15 cellular contexts compared by ENCODE assay signal in the genomic region with DNA sequence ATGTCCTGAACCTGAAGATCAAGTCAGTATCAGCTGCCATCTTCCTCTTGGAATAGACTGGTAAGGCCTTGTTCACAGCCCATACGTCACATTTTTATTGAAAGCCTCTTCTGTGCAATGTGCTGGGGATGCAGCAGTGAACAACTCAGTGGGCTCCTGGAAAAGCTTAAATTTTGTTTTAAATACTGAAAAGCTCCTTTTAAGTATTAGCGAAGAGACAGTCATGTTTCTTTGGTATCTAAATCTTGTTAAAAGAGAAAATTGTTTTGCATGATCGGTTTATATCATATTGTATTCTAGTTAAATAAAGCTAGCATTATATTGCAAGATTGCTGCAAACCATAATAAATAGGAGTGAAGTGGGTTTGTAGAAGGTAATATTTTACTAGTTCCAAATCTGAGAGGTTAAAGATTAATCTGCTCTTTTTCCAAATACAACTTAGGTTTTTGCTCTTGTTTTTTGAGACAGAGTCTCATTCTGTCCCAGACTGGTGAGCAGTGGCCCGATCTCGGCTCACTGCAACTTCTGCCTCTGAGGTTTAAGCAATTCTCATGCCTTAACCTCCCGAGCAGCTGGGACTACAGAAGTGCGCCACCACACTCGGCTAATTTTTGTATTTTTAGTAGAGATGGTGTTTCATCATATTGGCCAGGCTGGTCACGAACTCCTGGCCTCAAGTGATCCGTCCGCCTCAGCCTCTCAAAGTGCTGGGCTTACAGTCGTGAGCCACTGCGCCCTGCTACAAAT. TPM values are rescaled to one million over a fixed set of nuclear protein-coding genes. Genes with fewer than 3 reads are reported as not detected.
DNase-seq lines count a peak whose midpoint lies in the region; ATAC-seq and TF ChIP-seq lines count a peak whose summit lies in the region.
"Had no signal": no experiment of that assay in that cellular context is flagged by ENCODE, and none has a peak within 500 bp of the region (broad histone marks: within the 10 kb centered on the region; RNA-seq: fewer than 3 reads in every experiment).

No MANE protein-coding gene starts in this region.

- no peak overlapping the region for H3K27ac Mint-ChIP-seq in activated naive CD8-positive, alpha-beta T cell
- no peak overlapping the region for H3K27ac Mint-ChIP-seq in activated naive CD8-positive, alpha-beta T cell treated with anti-CD3 and anti-CD28 coated beads for 36 hours
- H3K27ac Mint-ChIP-seq in activated T-helper 1 cell treated with anti-CD3 and anti-CD28 coated beads, Interleukin-12 subunit alpha, Interleukin-12 subunit beta, Interleukin-2, Interleukin-4 antibody, amounts not matched to agents 30 ng/mL and 10 ng/mL and 1 ng/mL, durations not matched to agents 14 hours and 24 hours and 36 hours, result no peak overlapping the region
- no peak overlapping the region for H3K27ac Mint-ChIP-seq in mesothelial cell of epicardium
- H3K27ac Mint-ChIP-seq in H9, result no peak overlapping the region

- H3K27ac ChIP-seq in H9 (ENCODE audit: insufficient read length, low read depth, low read length), result no peak overlapping the region
- no peak overlapping the region for H3K27ac ChIP-seq in PC-3 (ENCODE audit: low read length)
- H3K27ac ChIP-seq: right atrium auricular region had no signal

- no peaks in the 10 kb centered on the region for H3K36me3 Mint-ChIP-seq in activated naive CD8-positive, alpha-beta T cell
- H3K36me3 Mint-ChIP-seq in activated naive CD8-positive, alpha-beta T cell treated with anti-CD3 and anti-CD28 coated beads for 36 hours, result no peaks in the 10 kb centered on the region
- H3K36me3 Mint-ChIP-seq in activated T-helper 1 cell treated with anti-CD3 and anti-CD28 coated beads, Interleukin-12 subunit alpha, Interleukin-12 subunit beta, Interleukin-2, Interleukin-4 antibody, amounts not matched to agents 30 ng/mL and 10 ng/mL and 1 ng/mL, durations not matched to agents 14 hours and 24 hours and 36 hours (ENCODE audit: low read depth), result no peaks in the 10 kb centered on the region
- H3K36me3 Mint-ChIP-seq in mesothelial cell of epicardium (no peaks in the 10 kb centered on the region), H9 (ENCODE audit: insufficient read depth in 1 of 3, low read depth in 3 of 3) (no peaks in the 10 kb centered on the region)

- TF ChIP-seq CTCF in mesothelial cell of epicardium (IDR thresholded peaks at IDR 0.05; ENCODE audit: unreplicated experiment), result no peak
- no peak for TF ChIP-seq CTCF in H9 (conservative IDR thresholded peaks at IDR 0.05)
- no peak for TF ChIP-seq CTCF in PC-3 (conservative IDR thresholded peaks at IDR 0.05; ENCODE audit: low read depth, low read length)

- no peak for DNase-seq in activated naive CD8-positive, alpha-beta T cell treated with anti-CD3 and anti-CD28 coated beads for 36 hours
- DNase-seq in activated T-helper 1 cell treated with anti-CD3 and anti-CD28 coated beads, Interleukin-12 subunit alpha, Interleukin-12 subunit beta, Interleukin-2, Interleukin-4 antibody, amounts not matched to agents 30 ng/mL and 10 ng/mL and 1 ng/mL, durations not matched to agents 14 hours and 24 hours and 36 hours (ENCODE audit: low spot score), result no peak
- DNase-seq in mesothelial cell of epicardium (ENCODE audit: low spot score in 2 of 2, unreplicated experiment in 2 of 2) (no peak), globus pallidus (ENCODE audit: low spot score) (no peak), H9 (no peak), PC-3 (no peak)
- DNase-seq: ACHN, Kasumi-1, NCI-H2029, NCI-H526 had no signal

- H2AK5ac ChIP-seq in H9 (ENCODE audit: insufficient read length, low read length), result no peak overlapping the region

- H2AFZ ChIP-seq in H9 (ENCODE audit: low read length) (no peak overlapping the region), PC-3 (ENCODE audit: low read length) (no peak overlapping the region)

- H2BK20ac ChIP-seq in H9 (ENCODE audit: low read depth, low read length, poor library complexity, severe bottlenecking), result no peak overlapping the region

- no peaks in the 10 kb centered on the region for H3K79me1 ChIP-seq in H9 (ENCODE audit: insufficient read depth, low read depth, low read length, poor library complexity, severe bottlenecking)

- H3K18ac ChIP-seq in H9 (ENCODE audit: insufficient read length, low read depth, low read length), result no peak overlapping the region

- no peaks in the 10 kb centered on the region for H3K36me3 ChIP-seq in PC-3 (ENCODE audit: low read depth, low read length)
- H3K36me3 ChIP-seq: right atrium auricular region had no signal

- H3K79me2 ChIP-seq in H9 (ENCODE audit: insufficient read depth, low read length) (no peaks in the 10 kb centered on the region), PC-3 (ENCODE audit: low read length) (no peaks in the 10 kb centered on the region)

- no TSS peak for BruUV-seq in PC-3 (replicated peaks; lab: Mats Ljungman, UMichigan)

- intact Hi-C loops in activated T-helper 1 cell treated with anti-CD3 and anti-CD28 coated beads, Interleukin-12 subunit alpha, Interleukin-12 subunit beta, Interleukin-2, Interleukin-4 antibody, amounts not matched to agents 30 ng/mL and 10 ng/mL and 1 ng/mL, durations not matched to agents 14 hours and 24 hours and 36 hours (cut with micrococcal nuclease), result loop anchor here (10.0 kb wide), 1 partner anchor 151 kb away; the partner anchor contains the start of gene CYP1B1
- intact Hi-C loops in PC-3 (cut with micrococcal nuclease), result no loop called here

- H3K4me2 ChIP-seq in H9 (ENCODE audit: insufficient read depth, insufficient read length, low read length), result no peak overlapping the region
- no peak overlapping the region for H3K4me2 ChIP-seq in PC-3 (ENCODE audit: low read length)

- no peak overlapping the region for H2BK5ac ChIP-seq in H9 (ENCODE audit: insufficient read length, low read length)

- no peaks in the 10 kb centered on the region for H3F3A ChIP-seq in PC-3 (ENCODE audit: low read length, unreplicated experiment)

- no peak overlapping the region for H2BK12ac ChIP-seq in H9 (ENCODE audit: insufficient read length, low read depth, low read length)

- no CpG with 5 or more reads among the region's 13 CpGs for WGBS in H9 (ENCODE audit: extremely low coverage, insufficient read length, low lambda C conversion rate)

- H3K4me3 Mint-ChIP-seq in activated naive CD8-positive, alpha-beta T cell, result peak overlapping the region; percentile 92
- H3K4me3 Mint-ChIP-seq in activated naive CD8-positive, alpha-beta T cell treated with anti-CD3 and anti-CD28 coated beads for 36 hours, result no peak overlapping the region
- H3K4me3 Mint-ChIP-seq in activated T-helper 1 cell treated with anti-CD3 and anti-CD28 coated beads, Interleukin-12 subunit alpha, Interleukin-12 subunit beta, Interleukin-2, Interleukin-4 antibody, amounts not matched to agents 30 ng/mL and 10 ng/mL and 1 ng/mL, durations not matched to agents 14 hours and 24 hours and 36 hours, result peak overlapping the region; percentile 88
- H3K4me3 Mint-ChIP-seq in mesothelial cell of epicardium, result peak overlapping the region; percentile 77
- peak overlapping the region in 1 of 2 experiments; percentile 88; a peak in 2 of 5 replicates for H3K4me3 Mint-ChIP-seq in H9

- H3K9me3 ChIP-seq in H9 (ENCODE audit: control insufficient read depth, low read depth, low read length), result no peaks in the 10 kb centered on the region
- no peaks in the 10 kb centered on the region for H3K9me3 ChIP-seq in PC-3 (ENCODE audit: low read length)
- H3K9me3 ChIP-seq: right atrium auricular region had no signal

- H3K4me1 ChIP-seq in H9 (ENCODE audit: insufficient read depth, low read length) (no peaks in the 10 kb centered on the region), PC-3 (ENCODE audit: insufficient read depth, low read length) (0 out of 2 replicates have a peak, but pooled peaks cover 7% of the 10 kb centered on the region)

- POLR2A ChIA-PET in PC-3 (lab: Charles Lee; ENCODE audit: unreplicated experiment), result no interaction called here

- no peaks in the 10 kb centered on the region for H3K27me3 Mint-ChIP-seq in activated naive CD8-positive, alpha-beta T cell
- peaks cover 4% of the 10 kb centered on the region for H3K27me3 Mint-ChIP-seq in activated naive CD8-positive, alpha-beta T cell treated with anti-CD3 and anti-CD28 coated beads for 36 hours
- peaks cover 43% of the 10 kb centered on the region for H3K27me3 Mint-ChIP-seq in activated T-helper 1 cell treated with anti-CD3 and anti-CD28 coated beads, Interleukin-12 subunit alpha, Interleukin-12 subunit beta, Interleukin-2, Interleukin-4 antibody, amounts not matched to agents 30 ng/mL and 10 ng/mL and 1 ng/mL, durations not matched to agents 14 hours and 24 hours and 36 hours (ENCODE audit: insufficient read depth)
- H3K27me3 Mint-ChIP-seq in mesothelial cell of epicardium (ENCODE audit: low read depth), result peaks cover 2% of the 10 kb centered on the region
- peaks cover 12% of the 10 kb centered on the region; the same call in 1 of the 2 replicates for H3K27me3 Mint-ChIP-seq in H9 (ENCODE audit: low read depth)

- H3K4ac ChIP-seq in H9 (ENCODE audit: low read depth, low read length), result no peak overlapping the region

- H3K9ac ChIP-seq in H9 (ENCODE audit: extremely low read depth, insufficient read length, low read length) (no peak overlapping the region), PC-3 (ENCODE audit: low read length) (no peak overlapping the region)

- ATAC-seq in HG02884 (IDR thresholded peaks at IDR 0.05; ENCODE audit: unreplicated experiment) (no peak), PC-3 (no peak)
- ATAC-seq: activated CD4-positive, CD25-positive, alpha-beta regulatory T cell treated with anti-CD3 and anti-CD28 coated beads, Interleukin-2, amount 50 U/mL, for 24 hours; Panc1 had no signal

- H2BK15ac ChIP-seq in H9 (ENCODE audit: low read depth, low read length), result no peak overlapping the region

- H4K20me1 ChIP-seq in H9 (ENCODE audit: control insufficient read depth, insufficient read depth, insufficient read length) (no peaks in the 10 kb centered on the region), PC-3 (ENCODE audit: low read length) (no peaks in the 10 kb centered on the region)

- H3K9me2 ChIP-seq in PC-3 (replicated peaks; ENCODE audit: low read length), result no peaks in the 10 kb centered on the region

- no peak overlapping the region for H4K5ac ChIP-seq in H9 (ENCODE audit: insufficient read length, low read depth, low read length)

- no peak overlapping the region for H3T11ph ChIP-seq in H9 (ENCODE audit: low read length)

- no peaks in the 10 kb centered on the region for H3K9me3 Mint-ChIP-seq in activated naive CD8-positive, alpha-beta T cell (ENCODE audit: low read depth)
- no peaks in the 10 kb centered on the region for H3K9me3 Mint-ChIP-seq in activated naive CD8-positive, alpha-beta T cell treated with anti-CD3 and anti-CD28 coated beads for 36 hours
- H3K9me3 Mint-ChIP-seq in activated T-helper 1 cell treated with anti-CD3 and anti-CD28 coated beads, Interleukin-12 subunit alpha, Interleukin-12 subunit beta, Interleukin-2, Interleukin-4 antibody, amounts not matched to agents 30 ng/mL and 10 ng/mL and 1 ng/mL, durations not matched to agents 14 hours and 24 hours and 36 hours, result no peaks in the 10 kb centered on the region
- H3K9me3 Mint-ChIP-seq in mesothelial cell of epicardium (no peaks in the 10 kb centered on the region), H9 (peaks cover 0 to 2% of the 10 kb centered on the region in 2 experiments; a peak in 1 of 5 replicates)

- CTCF ChIA-PET in PC-3 (lab: Charles Lee), result no interaction called here

- H3K4me3 ChIP-seq in PC-3 (ENCODE audit: low read length), result no peak overlapping the region

- H4K91ac ChIP-seq in H9 (ENCODE audit: insufficient read length, low read depth, low read length), result no peak overlapping the region

- no peak overlapping the region for H3K56ac ChIP-seq in H9 (ENCODE audit: insufficient read length, low read depth, low read length)

- no peak overlapping the region for H2BK120ac ChIP-seq in H9 (ENCODE audit: low read depth, low read length, poor library complexity, severe bottlenecking)

- H3K23ac ChIP-seq in H9 (ENCODE audit: insufficient read length, low read depth, low read length), result no peak overlapping the region

- H4K8ac ChIP-seq in H9 (replicated peaks; ENCODE audit: insufficient read length, low read depth, low read length), result no peak overlapping the region

- peaks cover 29% of the 10 kb centered on the region for H3K4me1 Mint-ChIP-seq in activated naive CD8-positive, alpha-beta T cell (ENCODE audit: low read depth)
- peaks cover 16% of the 10 kb centered on the region for H3K4me1 Mint-ChIP-seq in activated naive CD8-positive, alpha-beta T cell treated with anti-CD3 and anti-CD28 coated beads for 36 hours
- peaks cover 9% of the 10 kb centered on the region for H3K4me1 Mint-ChIP-seq in activated T-helper 1 cell treated with anti-CD3 and anti-CD28 coated beads, Interleukin-12 subunit alpha, Interleukin-12 subunit beta, Interleukin-2, Interleukin-4 antibody, amounts not matched to agents 30 ng/mL and 10 ng/mL and 1 ng/mL, durations not matched to agents 14 hours and 24 hours and 36 hours (ENCODE audit: low read depth)
- H3K4me1 Mint-ChIP-seq in mesothelial cell of epicardium (peaks cover 38% of the 10 kb centered on the region), H9 (peaks cover 4 to 17% of the 10 kb centered on the region in 2 experiments)

- no peaks in the 10 kb centered on the region for H3K23me2 ChIP-seq in H9 (ENCODE audit: insufficient read length, low read depth, low read length, poor library complexity, severe bottlenecking)

- no peak overlapping the region for H3K14ac ChIP-seq in H9 (ENCODE audit: insufficient read depth, low read length)

- no peaks in the 10 kb centered on the region; the same call in 1 of the 2 replicates for H3K27me3 ChIP-seq in H9 (ENCODE audit: insufficient read depth, low read length)
- H3K27me3 ChIP-seq in PC-3 (ENCODE audit: low read length), result no peaks in the 10 kb centered on the region
- H3K27me3 ChIP-seq: right atrium auricular region had no signal

RNA-seq across cellular contexts. Expression of gene RMDN2, which starts 1.6 kb away (rescaled TPM):
- total RNA-seq in activated naive CD8-positive, alpha-beta T cell treated with anti-CD3 and anti-CD28 coated beads for 36 hours, result 1 to 10 TPM; 2.8 to 3.2 TPM
- 1.3 and 2.2 TPM in 2 replicates for total RNA-seq in activated T-helper 1 cell treated with anti-CD3 and anti-CD28 coated beads, Interleukin-12 subunit alpha, Interleukin-12 subunit beta, Interleukin-2, Interleukin-4 antibody, amounts not matched to agents 30 ng/mL and 10 ng/mL and 1 ng/mL, durations not matched to agents 14 hours and 24 hours and 36 hours
- total RNA-seq in mesothelial cell of epicardium, result 9.0 to 12.9 TPM (median 9.3 TPM) in 3 replicates
- total RNA-seq in H9 (2021), result 2.6 and 2.8 TPM in 2 replicates
- total RNA-seq in PC-3 (2014; rRNA removed), result 2.4 and 2.6 TPM in 2 replicates
